ENCODE assay signal across 14 cellular contexts in the genomic region with DNA sequence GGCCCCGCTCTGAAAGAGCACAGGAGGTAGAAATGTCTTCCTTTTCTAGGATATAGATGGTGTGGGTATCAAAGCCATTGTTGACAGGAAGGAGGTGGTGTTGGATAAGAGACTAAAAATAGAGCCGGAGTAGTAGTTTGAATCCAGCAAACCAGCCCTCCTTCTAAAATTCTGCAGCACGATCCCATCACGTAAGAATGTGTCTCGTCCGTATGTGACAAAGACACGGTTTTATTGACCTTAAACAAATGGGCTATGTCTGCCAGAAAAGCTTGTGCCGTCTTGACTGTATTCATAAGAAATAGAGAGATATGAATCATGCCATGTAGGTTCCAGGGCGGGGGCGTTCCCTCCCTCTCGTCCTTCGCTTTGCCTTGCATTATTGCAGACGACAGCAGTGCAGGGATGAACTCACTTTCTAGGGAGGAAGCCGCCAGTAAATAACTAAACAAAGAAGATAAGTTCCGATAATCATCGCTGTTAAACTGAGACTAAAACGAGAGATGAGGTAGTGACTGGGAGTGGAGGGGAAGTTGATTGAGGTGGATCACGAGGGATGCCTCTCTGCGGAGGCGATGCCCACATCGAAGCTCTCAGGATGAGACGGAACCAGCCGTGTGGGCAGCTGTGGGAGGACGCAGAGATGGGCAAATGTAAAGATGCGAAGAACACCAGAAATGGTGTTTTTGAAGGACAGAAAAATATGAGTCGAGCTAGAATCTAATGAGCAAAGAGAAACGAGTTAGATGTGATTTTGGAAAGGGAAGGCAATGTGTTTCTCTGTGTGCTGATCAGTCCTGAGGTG. TPM values are rescaled to one million over a fixed set of nuclear protein-coding genes. Genes with fewer than 3 reads are reported as not detected.
DNase-seq lines count a peak whose midpoint lies in the region; ATAC-seq and TF ChIP-seq lines count a peak whose summit lies in the region.
"Had no signal": no experiment of that assay in that cellular context is flagged by ENCODE, and none has a peak within 500 bp of the region (broad histone marks: within the 10 kb centered on the region; RNA-seq: fewer than 3 reads in every experiment).

No MANE protein-coding gene starts in this region.

- H3K79me2 ChIP-seq in ACC112 (ENCODE audit: control insufficient read depth, insufficient read depth, low read length, unreplicated experiment), result peaks cover 4% of the 10 kb centered on the region

- H3K9me3 ChIP-seq in esophagus muscularis mucosa, result no peaks in the 10 kb centered on the region
- H3K9me3 ChIP-seq: adrenal gland, gastroesophageal sphincter, thyroid gland had no signal

- H3K27me3 ChIP-seq in ACC112 (ENCODE audit: insufficient read depth, low read length), result no peaks in the 10 kb centered on the region
- H3K27me3 ChIP-seq in esophagus muscularis mucosa, result no peaks in the 10 kb centered on the region
- H3K27me3 ChIP-seq: adrenal gland, gastroesophageal sphincter, thyroid gland had no signal

- DNase-seq in RPMI7951 (ENCODE audit: low read depth) (peak; percentile 61), esophagus muscularis mucosa (ENCODE audit: extremely low spot score) (peak; percentile 82), middle frontal gyrus (ENCODE audit: extremely low spot score, low spot score) (peak; percentile 11), sciatic nerve (ENCODE audit: low spot score) (no peak), activated gamma-delta T cell (lab: John Stamatoyannopoulos, UW) (no peak), NCI-H1436 treated with DMSO at 0.1 percent for 48 hours (lab: John Stamatoyannopoulos, UW) (no peak)
- DNase-seq: activated CD4-positive, CD25-positive, alpha-beta regulatory T cell treated with anti-CD3 and anti-CD28 coated beads, Interleukin-2, amount 50 U/mL, for 72 hours; adrenal gland; NCI-H2081 treated with DMSO at 0.1 percent for 48 hours; thyroid gland had no signal

- no peak for TF ChIP-seq POLR2A in esophagus muscularis mucosa (IDR thresholded peaks at IDR 0.05; ENCODE audit: low read depth)

- H3K36me3 ChIP-seq in ACC112 (ENCODE audit: insufficient read depth, low read length) (no peaks in the 10 kb centered on the region), esophagus muscularis mucosa (no peaks in the 10 kb centered on the region)
- H3K36me3 ChIP-seq: adrenal gland, gastroesophageal sphincter, thyroid gland had no signal

- H2AFZ ChIP-seq in ACC112 (ENCODE audit: low read length, unreplicated experiment), result no peak overlapping the region

- no peak overlapping the region for H3K27ac ChIP-seq in ACC112 (ENCODE audit: low read depth, low read length)
- no peak overlapping the region for H3K27ac ChIP-seq in esophagus muscularis mucosa (replicated peaks in 1 of 4)
- H3K27ac ChIP-seq: adrenal gland, gastroesophageal sphincter, thyroid gland had no signal

- no peak for ATAC-seq in sciatic nerve
- no peak for ATAC-seq in HG03342 (IDR thresholded peaks at IDR 0.05; ENCODE audit: unreplicated experiment)
- ATAC-seq: gastroesophageal sphincter; natural killer cell treated with Interleukin-12 subunit alpha and Interleukin-12 subunit beta and Interleukin-15 and Interleukin-18, amount 100 ng/mL, for 72 hours had no signal

- intact Hi-C loops in esophagus muscularis mucosa (cut with DNase I), result no loop called here
- intact Hi-C loops in sciatic nerve (cut with DNase I), result no loop called here

- 0 out of 2 replicates have a peak overlapping the region, but pooled peaks have one; percentile 21 for H3K4me3 ChIP-seq in ACC112 (ENCODE audit: low read depth, low read length)
- no peak overlapping the region for H3K4me3 ChIP-seq in esophagus muscularis mucosa
- H3K4me3 ChIP-seq: adrenal gland, gastroesophageal sphincter, thyroid gland had no signal

- TF ChIP-seq EP300 in esophagus muscularis mucosa (IDR thresholded peaks at IDR 0.05), result no peak

- no peak for TF ChIP-seq CTCF in esophagus muscularis mucosa (IDR thresholded peaks at IDR 0.05)

- H3K4me1 ChIP-seq in ACC112 (ENCODE audit: control insufficient read depth, insufficient read depth, low read length, unreplicated experiment), result no peaks in the 10 kb centered on the region
- H3K4me1 ChIP-seq in esophagus muscularis mucosa, result no peaks in the 10 kb centered on the region
- H3K4me1 ChIP-seq: adrenal gland, gastroesophageal sphincter, thyroid gland had no signal

- WGBS in esophagus muscularis mucosa, result 69% methylated on average over 27 of the region's 27 CpGs

RNA-seq across cellular contexts. Expression of a gene that starts 3.4 kb away (rescaled TPM):
- total RNA-seq in RPMI7951 (2014; rRNA removed; shearing (Covaris generic)), result 18.2 and 20.1 TPM in 2 replicates
- 10 to 100 TPM; 16.2 to 30.5 (median 28.3) TPM for total RNA-seq in esophagus muscularis mucosa
- total RNA-seq in sciatic nerve, result 38.2 TPM
- total RNA-seq: natural killer cell treated with Interleukin-12 subunit alpha and Interleukin-12 subunit beta and Interleukin-15 and Interleukin-18, amount 100 ng/mL, for 72 hours had no signal

Comparison
In these comparisons a context has a peak if more than half of its experiments do, and no peak if none do; other contexts are left out.
1. DNase-seq: peak in RPMI7951 (single experiment), esophagus muscularis mucosa (single experiment) and middle frontal gyrus (single experiment); none in sciatic nerve (single experiment), activated gamma-delta T cell (single experiment) and NCI-H1436 treated with DMSO at 0.1 percent for 48 hours (single experiment).